16 cellular contexts compared by ENCODE assay signal in genomic region chr16:88358033-88358481, GRCh38. TPM values are rescaled to one million over a fixed set of nuclear protein-coding genes. Genes with fewer than 3 reads are reported as not detected.
DNase-seq lines count a peak whose midpoint lies in the region; ATAC-seq and TF ChIP-seq lines count a peak whose summit lies in the region.
"Had no signal": no experiment of that assay in that cellular context is flagged by ENCODE, and none has a peak within 500 bp of the region (broad histone marks: within the 10 kb centered on the region; RNA-seq: fewer than 3 reads in every experiment).

No MANE protein-coding gene starts in this region.

- no peaks in the 10 kb centered on the region for H4K20me1 ChIP-seq in osteoblast (ENCODE audit: insufficient read depth, low read length)

- H3K27me3 ChIP-seq in left ventricle myocardium inferior (ENCODE audit: low read depth) (peaks cover 40% of the 10 kb centered on the region), osteoblast (ENCODE audit: insufficient read depth, low read length) (peaks cover 24% of the 10 kb centered on the region), aorta (ENCODE audit: control insufficient read depth in 1 of 2, insufficient read depth in 2 of 2, low read length in 1 of 2) (no peaks in the 10 kb centered on the region), ascending aorta (no peaks in the 10 kb centered on the region)

- ATAC-seq in aorta (ENCODE audit: low FRiP score): no peak
- no peak for ATAC-seq in stimulated activated naive CD8-positive, alpha-beta T cell treated with anti-CD3 and anti-CD28 coated beads, Interleukin-15, amount 100 ng/mL, for 72 hours

- no peak overlapping the region for H3K27ac Mint-ChIP-seq in glutamatergic neuron (ENCODE audit: unreplicated experiment)
- no peak overlapping the region for H3K27ac Mint-ChIP-seq in stimulated activated naive CD8-positive, alpha-beta T cell treated with anti-CD3 and anti-CD28 coated beads, Interleukin-15, amount 100 ng/mL, for 72 hours

- intact Hi-C loops in left ventricle myocardium inferior (cut with micrococcal nuclease): no loop called here
- intact Hi-C loops in cardiac septum (cut with DNase I): no loop called here
- intact Hi-C loops in aorta (cut with DNase I): no loop called here
- intact Hi-C loops in ascending aorta (cut with DNase I): no loop called here

- H3K4me1 ChIP-seq in left ventricle myocardium inferior (no peaks in the 10 kb centered on the region), osteoblast (ENCODE audit: insufficient read depth, low read length) (no peaks in the 10 kb centered on the region), aorta (ENCODE audit: control insufficient read depth in 1 of 2, insufficient read depth in 2 of 2, low read length in 2 of 2) (no peaks in the 10 kb centered on the region), ascending aorta (no peaks in the 10 kb centered on the region)

- H3K36me3 ChIP-seq in left ventricle myocardium inferior (no peaks in the 10 kb centered on the region), osteoblast (ENCODE audit: insufficient read depth, low read length) (no peaks in the 10 kb centered on the region), aorta (ENCODE audit: control insufficient read depth in 1 of 2, insufficient read depth in 2 of 2, low read length in 1 of 2) (no peaks in the 10 kb centered on the region), ascending aorta (no peaks in the 10 kb centered on the region)

- no peak overlapping the region for H3K4me3 ChIP-seq in left ventricle myocardium inferior
- H3K4me3 ChIP-seq in osteoblast (ENCODE audit: insufficient read depth, low read length): no peak overlapping the region
- no peak overlapping the region for H3K4me3 ChIP-seq in aorta (ENCODE audit: low read length in 2 of 2)
- H3K4me3 ChIP-seq in ascending aorta: no peak overlapping the region

- H3K9me3 Mint-ChIP-seq in glutamatergic neuron (ENCODE audit: unreplicated experiment): peaks cover 2% of the 10 kb centered on the region
- no peaks in the 10 kb centered on the region for H3K9me3 Mint-ChIP-seq in stimulated activated naive CD8-positive, alpha-beta T cell treated with anti-CD3 and anti-CD28 coated beads, Interleukin-15, amount 100 ng/mL, for 72 hours

- H3K4me2 ChIP-seq in osteoblast (ENCODE audit: insufficient read depth, low read length): no peak overlapping the region

- DNase-seq in left ventricle myocardium inferior: peak; percentile 6
- DNase-seq in cardiac septum (ENCODE audit: low spot score): no peak
- peak; percentile 14 for DNase-seq in glutamatergic neuron
- DNase-seq in osteoblast (ENCODE audit: insufficient read length, low spot score, missing footprints): peak; percentile 69
- DNase-seq in aorta: peak; percentile 15 to 58
- DNase-seq in ascending aorta (ENCODE audit: low spot score in 2 of 2): no peak
- no peak for DNase-seq in anterior cingulate cortex (lab: John Stamatoyannopoulos, UW)
- no peak for DNase-seq in stimulated activated naive CD8-positive, alpha-beta T cell treated with anti-CD3 and anti-CD28 coated beads, Interleukin-15, amount 100 ng/mL, for 72 hours
- DNase-seq: COR-L47, MV-4-11, NCI-H1436 treated with DMSO at 0.1 percent for 48 hours, NCI-H2029 treated with DMSO at 0.1 percent for 48 hours, NCI-H2171 treated with DMSO at 0.1 percent for 48 hours, NCI-H774 had no signal

- WGBS in aorta, 2 donors: 62 to 63% methylated on average over 17 of the region's 17 CpGs

- H3K27me3 Mint-ChIP-seq in glutamatergic neuron (ENCODE audit: unreplicated experiment): peaks cover 2% of the 10 kb centered on the region
- no peaks in the 10 kb centered on the region for H3K27me3 Mint-ChIP-seq in stimulated activated naive CD8-positive, alpha-beta T cell treated with anti-CD3 and anti-CD28 coated beads, Interleukin-15, amount 100 ng/mL, for 72 hours

- peaks cover 3% of the 10 kb centered on the region for H3K4me1 Mint-ChIP-seq in glutamatergic neuron (ENCODE audit: low read depth, unreplicated experiment)
- no peaks in the 10 kb centered on the region for H3K4me1 Mint-ChIP-seq in stimulated activated naive CD8-positive, alpha-beta T cell treated with anti-CD3 and anti-CD28 coated beads, Interleukin-15, amount 100 ng/mL, for 72 hours

- H3K79me2 ChIP-seq in osteoblast (ENCODE audit: insufficient read depth, low read length): no peaks in the 10 kb centered on the region

- H3K36me3 Mint-ChIP-seq in glutamatergic neuron (ENCODE audit: unreplicated experiment): peaks cover 11% of the 10 kb centered on the region

- H3K9me3 ChIP-seq in left ventricle myocardium inferior (replicated peaks): peaks cover 16% of the 10 kb centered on the region
- H3K9me3 ChIP-seq in osteoblast (ENCODE audit: low read depth, low read length): no peaks in the 10 kb centered on the region
- H3K9me3 ChIP-seq in aorta (ENCODE audit: control insufficient read depth, low read length): peaks cover 1% of the 10 kb centered on the region
- no peaks in the 10 kb centered on the region for H3K9me3 ChIP-seq in ascending aorta

- no peak overlapping the region for H3K4me3 Mint-ChIP-seq in glutamatergic neuron (ENCODE audit: unreplicated experiment)
- H3K4me3 Mint-ChIP-seq in stimulated activated naive CD8-positive, alpha-beta T cell treated with anti-CD3 and anti-CD28 coated beads, Interleukin-15, amount 100 ng/mL, for 72 hours: no peak overlapping the region

- TF ChIP-seq CTCF in left ventricle myocardium inferior (IDR thresholded peaks at IDR 0.05; ENCODE audit: borderline replicate concordance) (no peak), glutamatergic neuron (IDR thresholded peaks at IDR 0.05; ENCODE audit: partially characterized antibody, unreplicated experiment) (no peak), osteoblast (IDR thresholded peaks at IDR 0.05; ENCODE audit: extremely low read depth, low read depth, low read length) (no peak), ascending aorta (IDR thresholded peaks at IDR 0.05) (no peak)

- H3K27ac ChIP-seq in left ventricle myocardium inferior (replicated peaks): no peak overlapping the region
- no peak overlapping the region for H3K27ac ChIP-seq in osteoblast (ENCODE audit: low read depth, low read length)
- no peak overlapping the region for H3K27ac ChIP-seq in aorta (ENCODE audit: low read depth in 1 of 2, low read length in 2 of 2)
- H3K27ac ChIP-seq in ascending aorta: no peak overlapping the region
- H3K27ac ChIP-seq: C4-2B, RWPE1 had no signal

- H2AFZ ChIP-seq in osteoblast (ENCODE audit: low read length): no peak overlapping the region

RNA-seq across cellular contexts. Expression of gene ZNF469, which starts 24.7 kb away (rescaled TPM):
- total RNA-seq in left ventricle myocardium inferior (0.74 TPM), cardiac septum (1.5 TPM), glutamatergic neuron (ENCODE audit: unreplicated experiment) (0.56 TPM), osteoblast (5.3 and 8.3 TPM in 2 replicates), aorta (1 to 10 TPM; 1.9 to 5.2 TPM), ascending aorta (3.0 TPM)
- polyA plus RNA-seq in aorta: under 1 TPM; 0.38 to 0.54 TPM

Comparison
In these comparisons a context has a peak if more than half of its experiments do, and no peak if none do; other contexts are left out.
1. DNase-seq: peak in left ventricle myocardium inferior (single experiment), glutamatergic neuron (single experiment), osteoblast (single experiment) and aorta (2 of 2); none in cardiac septum (single experiment), ascending aorta (0 of 2), anterior cingulate cortex (0 of 58) and stimulated activated naive CD8-positive, alpha-beta T cell treated with anti-CD3 and anti-CD28 coated beads, Interleukin-15, amount 100 ng/mL, for 72 hours (0 of 2).